13 cellular contexts compared by ENCODE assay signal in genomic region chr14:51889851-51890250, GRCh38. TPM values are rescaled to one million over a fixed set of nuclear protein-coding genes. Genes with fewer than 3 reads are reported as not detected.
DNase-seq lines count a peak whose midpoint lies in the region; ATAC-seq and TF ChIP-seq lines count a peak whose summit lies in the region.
"Had no signal": no experiment of that assay in that cellular context is flagged by ENCODE, and none has a peak within 500 bp of the region (broad histone marks: within the 10 kb centered on the region; RNA-seq: fewer than 3 reads in every experiment).

No MANE protein-coding gene starts in this region.

- no peaks in the 10 kb centered on the region for H3K9me3 ChIP-seq in CD4-positive, alpha-beta memory T cell (ENCODE audit: control insufficient read depth in 1 of 2, low read length in 2 of 2)
- no peaks in the 10 kb centered on the region for H3K9me3 ChIP-seq in mucosa of descending colon
- H3K9me3 ChIP-seq: heart right ventricle, testis had no signal

- peak overlapping the region; percentile 13 to 91 (median 71) for H3K27ac Mint-ChIP-seq in CD4-positive, alpha-beta memory T cell
- H3K27ac Mint-ChIP-seq in activated T-helper 17 cell treated with anti-CD3 and anti-CD28 coated beads, Interleukin-2, amount 50 U/mL, for 72 hours = peak overlapping the region; percentile 86

- peaks cover 0 to 3% (median 0%) of the 10 kb centered on the region in 8 donors for H3K9me3 Mint-ChIP-seq in CD4-positive, alpha-beta memory T cell
- H3K9me3 Mint-ChIP-seq in activated T-helper 17 cell treated with anti-CD3 and anti-CD28 coated beads, Interleukin-2, amount 50 U/mL, for 72 hours = no peaks in the 10 kb centered on the region

- POLR2A ChIA-PET in CD4-positive, alpha-beta memory T cell (lab: Charles Lee; ENCODE audit: partially characterized antibody) = interaction anchor here (0.9 to 3.6 kb wide), 9 partner anchors 9 to 51 kb away, joined by 3 to 23 read pairs (median 3); partner anchors contain the start of gene GNG2

- DNase-seq in CD4-positive, alpha-beta memory T cell = no peak
- peak; percentile 36 for DNase-seq in HCEC 1CT
- DNase-seq in iris pigment epithelial cell (ENCODE audit: low read depth) = peak; percentile 38
- DNase-seq in left lobe of liver (ENCODE audit: low spot score) = no peak
- DNase-seq in mucosa of descending colon = no peak
- DNase-seq in NOMO-1 treated with dmso at 0.1 percent for 144 hours (lab: John Stamatoyannopoulos, UW; ENCODE audit: unreplicated experiment) = no peak
- DNase-seq: caudate nucleus, erythroblast, heart right ventricle, Kasumi-1, testis, WERI-Rb-1 had no signal

- no peaks in the 10 kb centered on the region for H3K27me3 ChIP-seq in CD4-positive, alpha-beta memory T cell (ENCODE audit: insufficient read depth, low read length)
- H3K27me3 ChIP-seq: heart right ventricle, testis had no signal

- ATAC-seq in activated T-helper 17 cell treated with anti-CD3 and anti-CD28 coated beads, Interleukin-2, amount 50 U/mL, for 72 hours (replicated peaks) = peak; percentile 55
- ATAC-seq in left lobe of liver (no peak), mucosa of descending colon (no peak)

- peaks cover 19 to 34% of the 10 kb centered on the region in 2 donors for H3K36me3 Mint-ChIP-seq in CD4-positive, alpha-beta memory T cell
- peaks cover 58% of the 10 kb centered on the region for H3K36me3 Mint-ChIP-seq in activated T-helper 17 cell treated with anti-CD3 and anti-CD28 coated beads, Interleukin-2, amount 50 U/mL, for 72 hours (ENCODE audit: low read depth)

- H3K27ac ChIP-seq in CD4-positive, alpha-beta memory T cell (ENCODE audit: low read depth, low read length) = peak overlapping the region; percentile 18
- H3K27ac ChIP-seq: testis, WERI-Rb-1 had no signal

- H3K4me1 ChIP-seq in CD4-positive, alpha-beta memory T cell (ENCODE audit: insufficient read depth, low read length) = peaks cover 87% of the 10 kb centered on the region
- no peaks in the 10 kb centered on the region for H3K4me1 ChIP-seq in mucosa of descending colon (ENCODE audit: low read depth)
- H3K4me1 ChIP-seq: testis had no signal

- H3K4me3 ChIP-seq in CD4-positive, alpha-beta memory T cell (ENCODE audit: low read length in 2 of 2) = no peak overlapping the region
- no peak overlapping the region for H3K4me3 ChIP-seq in mucosa of descending colon
- H3K4me3 ChIP-seq: heart right ventricle, testis had no signal

- peaks cover 48 to 93% (median 72%) of the 10 kb centered on the region in 4 donors for H3K4me1 Mint-ChIP-seq in CD4-positive, alpha-beta memory T cell
- H3K4me1 Mint-ChIP-seq in activated T-helper 17 cell treated with anti-CD3 and anti-CD28 coated beads, Interleukin-2, amount 50 U/mL, for 72 hours = peaks cover 28% of the 10 kb centered on the region

- intact Hi-C loops in CD4-positive, alpha-beta memory T cell (cut with micrococcal nuclease) = loop anchor here (2.0 kb wide), 1 partner anchor 15 kb away; no protein-coding TSS in a partner anchor
- intact Hi-C loops in mucosa of descending colon (cut with DNase I, micrococcal nuclease) = no loop called here

- no peaks in the 10 kb centered on the region for H3K27me3 Mint-ChIP-seq in CD4-positive, alpha-beta memory T cell
- H3K27me3 Mint-ChIP-seq in activated T-helper 17 cell treated with anti-CD3 and anti-CD28 coated beads, Interleukin-2, amount 50 U/mL, for 72 hours = no peaks in the 10 kb centered on the region

- CTCF ChIA-PET in CD4-positive, alpha-beta memory T cell (lab: Charles Lee; ENCODE audit: partially characterized antibody) = interaction anchor here (0.7 to 1.9 kb wide), 5 partner anchors 9 to 29 kb away, joined by 3 to 10 read pairs (median 3); partner anchors contain the start of gene GNG2

- H3K36me3 ChIP-seq in CD4-positive, alpha-beta memory T cell (ENCODE audit: insufficient read depth, low read length) = no peaks in the 10 kb centered on the region
- H3K36me3 ChIP-seq in mucosa of descending colon (ENCODE audit: low read depth) = no peaks in the 10 kb centered on the region
- H3K36me3 ChIP-seq: heart right ventricle, WERI-Rb-1 had no signal

- no peak for TF ChIP-seq CTCF in mucosa of descending colon (IDR thresholded peaks at IDR 0.05)

- H3K4me3 Mint-ChIP-seq in CD4-positive, alpha-beta memory T cell = peak overlapping the region in 7 of 8 donors; percentile 22 to 80 (median 65)
- peak overlapping the region; percentile 65 for H3K4me3 Mint-ChIP-seq in activated T-helper 17 cell treated with anti-CD3 and anti-CD28 coated beads, Interleukin-2, amount 50 U/mL, for 72 hours

RNA-seq across cellular contexts. Expression of gene GNG2, which starts 29.4 kb away (rescaled TPM):
- total RNA-seq in CD4-positive, alpha-beta memory T cell = 10 to 100 TPM; 81.3 to 84.8 TPM
- 100 to 1,000 TPM; 159 to 177 TPM for polyA plus RNA-seq in CD4-positive, alpha-beta memory T cell
- total RNA-seq in activated T-helper 17 cell treated with anti-CD3 and anti-CD28 coated beads, Interleukin-2, amount 50 U/mL, for 72 hours = 100 to 1,000 TPM in 1 of 2 donors, 10 to 100 TPM in 1; 99.1 to 132 TPM
- total RNA-seq in left lobe of liver (4.3 TPM), mucosa of descending colon (10 to 100 TPM in 2 of 3 donors, 1 to 10 TPM in 1; 9.9 to 52.2 (median 16.6) TPM)

Comparison
In these comparisons a context has a peak if more than half of its experiments do, and no peak if none do; other contexts are left out.
1. DNase-seq: peak in HCEC 1CT (single experiment) and iris pigment epithelial cell (single experiment); none in CD4-positive, alpha-beta memory T cell (0 of 5), left lobe of liver (single experiment), mucosa of descending colon (0 of 3) and NOMO-1 treated with dmso at 0.1 percent for 144 hours (single experiment).